ENCODE assay signal across 15 cellular contexts in the genomic region with DNA sequence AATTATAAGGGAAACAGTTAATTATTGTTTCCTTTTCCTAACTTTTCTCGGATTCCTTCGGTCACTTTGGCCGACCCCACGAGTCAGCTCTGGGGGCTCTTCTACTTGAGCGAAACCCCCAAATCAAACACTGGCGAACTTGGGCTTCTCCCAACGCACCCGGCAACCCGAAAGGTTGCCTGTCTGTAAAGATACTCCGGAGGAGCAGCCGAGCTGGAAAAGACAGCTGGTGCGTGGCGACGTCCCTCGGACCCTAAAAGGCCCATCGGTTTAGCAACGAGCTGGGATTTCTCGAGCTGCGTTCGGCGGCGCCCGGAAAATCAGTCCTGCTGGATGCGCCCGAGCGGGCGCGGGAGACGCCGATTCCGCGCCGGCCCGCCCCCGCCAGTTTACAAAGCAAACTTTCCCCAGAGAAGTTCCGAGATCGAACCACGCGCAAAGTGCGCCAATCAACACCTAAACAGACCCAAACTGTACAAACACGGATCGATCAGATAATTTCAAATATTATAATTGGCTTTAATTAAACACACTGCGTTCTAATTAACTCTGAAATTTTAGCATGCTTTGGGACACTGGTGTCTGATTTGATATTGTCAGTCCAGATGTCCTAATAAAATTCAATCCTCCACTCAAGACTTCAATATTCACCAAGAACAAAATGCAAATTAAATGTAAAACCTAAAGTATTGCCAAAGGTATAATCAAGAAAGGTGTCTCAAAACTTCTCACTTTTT. TPM values are rescaled to one million over a fixed set of nuclear protein-coding genes. Genes with fewer than 3 reads are reported as not detected.
A peak's percentile ranks its signal among the peaks of the same experiment; 100 is the strongest.
DNase-seq lines count a peak whose midpoint lies in the region; ATAC-seq and TF ChIP-seq lines count a peak whose summit lies in the region.
"Had no signal": no experiment of that assay in that cellular context is flagged by ENCODE, and none has a peak within 500 bp of the region (broad histone marks: within the 10 kb centered on the region; RNA-seq: fewer than 3 reads in every experiment).

No MANE protein-coding gene starts in this region.

- DNase-seq in cardiac muscle cell (ENCODE audit: low read depth in 1 of 2, low spot score in 1 of 2), result no peak
- no peak for DNase-seq in cardiac septum (ENCODE audit: low spot score)
- no peak for DNase-seq in globus pallidus (ENCODE audit: low spot score)
- DNase-seq: activated CD4-positive, alpha-beta T cell treated with anti-CD3 and anti-CD28 coated beads for 1 hour; amygdala; effector CD8-positive, alpha-beta T cell; GDM1; hippocampal formation; SJCRH30 had no signal

- no peak for TF ChIP-seq CTCF in cardiac muscle cell (IDR thresholded peaks at IDR 0.05; ENCODE audit: low read depth, low read length)

- H3K27ac ChIP-seq in cardiac muscle cell, result no peak overlapping the region
- no peak overlapping the region for H3K27ac ChIP-seq in iPS-20b (ENCODE audit: low read length)
- H3K27ac ChIP-seq in subcutaneous abdominal adipose tissue (ENCODE audit: low read depth, low read length), result no peak overlapping the region
- H3K27ac ChIP-seq: BLaER1, SJCRH30 had no signal

- H3K36me3 Mint-ChIP-seq in activated naive CD8-positive, alpha-beta T cell, result peaks cover 2% of the 10 kb centered on the region

- H3K27me3 ChIP-seq in cardiac muscle cell (peaks cover 100% of the 10 kb centered on the region), iPS-20b (ENCODE audit: insufficient read depth, low read length) (peaks cover 100% of the 10 kb centered on the region), subcutaneous abdominal adipose tissue (ENCODE audit: control insufficient read depth in 5 of 5, insufficient read depth in 4 of 5, low read length in 5 of 5) (peaks cover 0 to 7% (median 0%) of the 10 kb centered on the region in 5 donors)
- H3K27me3 ChIP-seq: SJCRH30 had no signal

- ATAC-seq in HG03135 (IDR thresholded peaks at IDR 0.05; ENCODE audit: unreplicated experiment) (no peak), HG03469 (IDR thresholded peaks at IDR 0.05; ENCODE audit: unreplicated experiment) (no peak)

- H3K4me3 Mint-ChIP-seq in activated naive CD8-positive, alpha-beta T cell, result peak overlapping the region; percentile 31

- peak overlapping the region; percentile 2 for H3K27ac Mint-ChIP-seq in activated naive CD8-positive, alpha-beta T cell

- H3K4me3 ChIP-seq in cardiac muscle cell, result peak overlapping the region; percentile 16
- 0 out of 2 replicates have a peak overlapping the region, but pooled peaks have one; percentile 46 for H3K4me3 ChIP-seq in iPS-20b (ENCODE audit: low read length)
- peak overlapping the region; percentile 63 to 76 (median 71) for H3K4me3 ChIP-seq in subcutaneous abdominal adipose tissue (ENCODE audit: low read depth in 1 of 5, low read length in 5 of 5)
- H3K4me3 ChIP-seq: SJCRH30 had no signal

- no peaks in the 10 kb centered on the region for H3K9me3 Mint-ChIP-seq in activated naive CD8-positive, alpha-beta T cell (ENCODE audit: low read depth)

- H3K9ac ChIP-seq in iPS-20b (ENCODE audit: low read depth, low read length) (no peak overlapping the region), subcutaneous abdominal adipose tissue (ENCODE audit: low read length in 5 of 5) (no peak overlapping the region)
- H3K9ac ChIP-seq: BLaER1 had no signal

- no peaks in the 10 kb centered on the region for H3K36me3 ChIP-seq in cardiac muscle cell
- no peaks in the 10 kb centered on the region for H3K36me3 ChIP-seq in iPS-20b (ENCODE audit: insufficient read depth, low read depth, low read length)
- H3K36me3 ChIP-seq in subcutaneous abdominal adipose tissue (ENCODE audit: control insufficient read depth in 5 of 5, insufficient read depth in 5 of 5, low read length in 5 of 5), result no peaks in the 10 kb centered on the region
- H3K36me3 ChIP-seq: BLaER1, SJCRH30 had no signal

- H3K4me1 ChIP-seq in cardiac muscle cell (ENCODE audit: low read depth), result peaks cover 11% of the 10 kb centered on the region
- peaks cover 9% of the 10 kb centered on the region; the same call in 1 of the 2 replicates for H3K4me1 ChIP-seq in iPS-20b (ENCODE audit: insufficient read depth, low read length)
- peaks cover 5 to 62% (median 53%) of the 10 kb centered on the region in 5 donors for H3K4me1 ChIP-seq in subcutaneous abdominal adipose tissue (ENCODE audit: control insufficient read depth in 5 of 5, insufficient read depth in 5 of 5, low read length in 5 of 5)
- H3K4me1 ChIP-seq: SJCRH30 had no signal

- H3K27me3 Mint-ChIP-seq in activated naive CD8-positive, alpha-beta T cell, result peaks cover 30% of the 10 kb centered on the region

- intact Hi-C loops in cardiac septum (cut with DNase I), result loop anchor here (1.0 to 10.0 kb wide), 7 partner anchors 77 to 1705 kb away; no protein-coding TSS in a partner anchor

- H3K9me3 ChIP-seq in cardiac muscle cell (ENCODE audit: low read depth) (no peaks in the 10 kb centered on the region), iPS-20b (ENCODE audit: insufficient read depth, low read depth, low read length) (no peaks in the 10 kb centered on the region), subcutaneous abdominal adipose tissue (ENCODE audit: control insufficient read depth in 5 of 5, low read length in 5 of 5) (no peaks in the 10 kb centered on the region)
- H3K9me3 ChIP-seq: SJCRH30 had no signal

- H3K4me1 Mint-ChIP-seq in activated naive CD8-positive, alpha-beta T cell (ENCODE audit: low read depth), result peaks cover 29% of the 10 kb centered on the region

RNA-seq across cellular contexts. Expression of a gene that starts 5.6 kb away (rescaled TPM):
- total RNA-seq in cardiac muscle cell (2.2 and 2.8 TPM in 2 replicates), cardiac septum (5.8 TPM)
- 0.12 and 0.61 TPM in 2 replicates for polyA plus RNA-seq in cardiac muscle cell

Comparison
In these comparisons a context has a peak if more than half of its experiments do, and no peak if none do; other contexts are left out.
1. H3K4me3 ChIP-seq: peak in every context shown above with its lines; median percentile 71 in subcutaneous abdominal adipose tissue; 46 in iPS-20b; 16 in cardiac muscle cell.